Comparison of ENCODE assay signal across 12 cellular contexts in genomic region chr6:158452191-158452590, GRCh38.
"Had no signal": no experiment of that assay in that cellular context is flagged by ENCODE, and none has a peak within 500 bp of the region (broad histone marks: within the 10 kb centered on the region; RNA-seq: fewer than 3 reads in every experiment).

No MANE protein-coding gene starts in this region.

- H3K36me3 ChIP-seq: transverse colon had no signal

- H3K4me1 Mint-ChIP-seq: activated CD4-positive, alpha-beta memory T cell treated with anti-CD3 and anti-CD28 coated beads, Interleukin-2, amount 10 ng/mL, durations not matched to agents 7 days and 5 days; activated naive CD4-positive, alpha-beta T cell treated with anti-CD3 and anti-CD28 coated beads, Interleukin-2, amount 10 ng/mL, durations not matched to agents 7 days and 5 days had no signal

- ATAC-seq: gastrocnemius medialis; heart left ventricle; left lung; natural killer cell treated with Interleukin-12 subunit alpha and Interleukin-12 subunit beta and Interleukin-15 and Interleukin-18, amount 100 ng/mL, for 72 hours had no signal

- H3K9me3 ChIP-seq: gastrocnemius medialis, heart left ventricle, left lung, transverse colon had no signal

- H3K27ac ChIP-seq: gastrocnemius medialis, heart left ventricle, left lung, transverse colon had no signal

- H3K27me3 Mint-ChIP-seq: activated CD4-positive, alpha-beta memory T cell treated with anti-CD3 and anti-CD28 coated beads, Interleukin-2, amount 10 ng/mL, durations not matched to agents 7 days and 5 days; activated naive CD4-positive, alpha-beta T cell treated with anti-CD3 and anti-CD28 coated beads, Interleukin-2, amount 10 ng/mL, durations not matched to agents 7 days and 5 days; activated T-cell treated with anti-CD3 and anti-CD28 coated beads, Interleukin-2, amount 50 U/mL, for 24 hours; natural killer cell treated with Interleukin-12 subunit alpha and Interleukin-12 subunit beta and Interleukin-15 and Interleukin-18, amount 100 ng/mL, for 72 hours had no signal

- H3K27me3 ChIP-seq: gastrocnemius medialis, heart left ventricle, left lung, transverse colon had no signal

- H3K27ac Mint-ChIP-seq: activated CD4-positive, alpha-beta memory T cell treated with anti-CD3 and anti-CD28 coated beads, Interleukin-2, amount 10 ng/mL, durations not matched to agents 7 days and 5 days; activated naive CD4-positive, alpha-beta T cell treated with anti-CD3 and anti-CD28 coated beads, Interleukin-2, amount 10 ng/mL, durations not matched to agents 7 days and 5 days; activated T-cell treated with anti-CD3 and anti-CD28 coated beads, Interleukin-2, amount 50 U/mL, for 24 hours; natural killer cell treated with Interleukin-12 subunit alpha and Interleukin-12 subunit beta and Interleukin-15 and Interleukin-18, amount 100 ng/mL, for 72 hours had no signal

- H3K4me3 ChIP-seq: gastrocnemius medialis, heart left ventricle, left lung, transverse colon had no signal

- H3K4me3 Mint-ChIP-seq: activated CD4-positive, alpha-beta memory T cell treated with anti-CD3 and anti-CD28 coated beads, Interleukin-2, amount 10 ng/mL, durations not matched to agents 7 days and 5 days; activated naive CD4-positive, alpha-beta T cell treated with anti-CD3 and anti-CD28 coated beads, Interleukin-2, amount 10 ng/mL, durations not matched to agents 7 days and 5 days; activated T-cell treated with anti-CD3 and anti-CD28 coated beads, Interleukin-2, amount 50 U/mL, for 24 hours; natural killer cell treated with Interleukin-12 subunit alpha and Interleukin-12 subunit beta and Interleukin-15 and Interleukin-18, amount 100 ng/mL, for 72 hours had no signal

- DNase-seq: activated CD4-positive, alpha-beta memory T cell treated with anti-CD3 and anti-CD28 coated beads, Interleukin-2, amount 10 ng/mL, durations not matched to agents 7 days and 5 days; activated CD4-positive, alpha-beta T cell treated with anti-CD3 and anti-CD28 coated beads for 4 hours; activated naive CD4-positive, alpha-beta T cell treated with anti-CD3 and anti-CD28 coated beads, Interleukin-2, amount 10 ng/mL, durations not matched to agents 7 days and 5 days; activated T-cell treated with anti-CD3 and anti-CD28 coated beads, Interleukin-2, amount 50 U/mL, for 24 hours; gastrocnemius medialis; heart left ventricle; left lung; stimulated activated CD4-positive, alpha-beta T cell treated with anti-CD3 and anti-CD28 coated beads, Interleukin-4, amount 100 ng/mL, for 24 hours; stimulated activated naive CD4-positive, alpha-beta T cell; T-helper 2 cell; transverse colon had no signal

- H3K9me3 Mint-ChIP-seq: activated CD4-positive, alpha-beta memory T cell treated with anti-CD3 and anti-CD28 coated beads, Interleukin-2, amount 10 ng/mL, durations not matched to agents 7 days and 5 days; activated naive CD4-positive, alpha-beta T cell treated with anti-CD3 and anti-CD28 coated beads, Interleukin-2, amount 10 ng/mL, durations not matched to agents 7 days and 5 days; activated T-cell treated with anti-CD3 and anti-CD28 coated beads, Interleukin-2, amount 50 U/mL, for 24 hours; natural killer cell treated with Interleukin-12 subunit alpha and Interleukin-12 subunit beta and Interleukin-15 and Interleukin-18, amount 100 ng/mL, for 72 hours had no signal

- H3K4me1 ChIP-seq: gastrocnemius medialis, heart left ventricle, left lung, transverse colon had no signal

- H3K36me3 Mint-ChIP-seq: natural killer cell treated with Interleukin-12 subunit alpha and Interleukin-12 subunit beta and Interleukin-15 and Interleukin-18, amount 100 ng/mL, for 72 hours had no signal
